In the genomic region with DNA sequence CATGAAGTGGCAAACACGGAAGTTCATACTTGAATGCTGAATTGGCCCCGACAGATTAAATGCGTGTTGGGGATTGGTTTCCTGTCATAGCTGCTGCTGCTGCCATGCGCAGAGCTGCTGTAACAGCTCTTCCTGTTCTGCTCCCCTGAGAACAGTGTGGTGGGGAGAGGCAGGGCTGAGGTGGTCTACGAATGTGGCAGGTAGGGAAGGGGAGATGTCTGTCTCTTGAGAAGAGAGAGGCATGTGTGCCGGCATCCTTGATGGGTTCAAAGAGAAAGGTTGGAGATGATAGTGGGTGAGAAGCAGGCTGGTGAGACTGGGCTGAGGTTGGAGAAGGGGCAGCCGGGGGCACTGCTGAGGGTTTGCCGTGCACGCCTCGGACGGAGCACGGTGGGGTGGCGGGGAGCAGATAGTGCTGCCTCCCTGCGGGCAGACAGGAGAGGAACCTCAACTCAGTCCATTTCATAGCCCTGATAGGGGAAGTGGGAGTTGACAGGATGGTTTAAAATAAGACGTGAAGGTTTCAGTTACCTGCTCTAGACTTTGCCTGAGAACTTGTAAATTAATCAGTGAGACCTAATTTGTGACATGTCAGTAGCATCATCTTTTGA, we compare ENCODE assay signal across 1 cellular context.
TF ChIP-seq lines count a peak whose summit lies in the region.

No MANE protein-coding gene starts in this region.

TF ChIP-seq in WTC11, 78 proteins besides CTCF, POLR2A, EP300 and RAD21 (continued from another document):
- TF ChIP-seq, protein P1, sequence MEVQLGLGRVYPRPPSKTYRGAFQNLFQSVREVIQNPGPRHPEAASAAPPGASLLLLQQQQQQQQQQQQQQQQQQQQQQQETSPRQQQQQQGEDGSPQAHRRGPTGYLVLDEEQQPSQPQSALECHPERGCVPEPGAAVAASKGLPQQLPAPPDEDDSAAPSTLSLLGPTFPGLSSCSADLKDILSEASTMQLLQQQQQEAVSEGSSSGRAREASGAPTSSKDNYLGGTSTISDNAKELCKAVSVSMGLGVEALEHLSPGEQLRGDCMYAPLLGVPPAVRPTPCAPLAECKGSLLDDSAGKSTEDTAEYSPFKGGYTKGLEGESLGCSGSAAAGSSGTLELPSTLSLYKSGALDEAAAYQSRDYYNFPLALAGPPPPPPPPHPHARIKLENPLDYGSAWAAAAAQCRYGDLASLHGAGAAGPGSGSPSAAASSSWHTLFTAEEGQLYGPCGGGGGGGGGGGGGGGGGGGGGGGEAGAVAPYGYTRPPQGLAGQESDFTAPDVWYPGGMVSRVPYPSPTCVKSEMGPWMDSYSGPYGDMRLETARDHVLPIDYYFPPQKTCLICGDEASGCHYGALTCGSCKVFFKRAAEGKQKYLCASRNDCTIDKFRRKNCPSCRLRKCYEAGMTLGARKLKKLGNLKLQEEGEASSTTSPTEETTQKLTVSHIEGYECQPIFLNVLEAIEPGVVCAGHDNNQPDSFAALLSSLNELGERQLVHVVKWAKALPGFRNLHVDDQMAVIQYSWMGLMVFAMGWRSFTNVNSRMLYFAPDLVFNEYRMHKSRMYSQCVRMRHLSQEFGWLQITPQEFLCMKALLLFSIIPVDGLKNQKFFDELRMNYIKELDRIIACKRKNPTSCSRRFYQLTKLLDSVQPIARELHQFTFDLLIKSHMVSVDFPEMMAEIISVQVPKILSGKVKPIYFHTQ (CRISPR knock-in tag; IDR thresholded peaks at IDR 0.05) = no peak
- TF ChIP-seq MYBL2 (CRISPR knock-in tag; IDR thresholded peaks at IDR 0.05) = no peak
